Comparison of ENCODE assay signal across 25 cellular contexts in the genomic region with DNA sequence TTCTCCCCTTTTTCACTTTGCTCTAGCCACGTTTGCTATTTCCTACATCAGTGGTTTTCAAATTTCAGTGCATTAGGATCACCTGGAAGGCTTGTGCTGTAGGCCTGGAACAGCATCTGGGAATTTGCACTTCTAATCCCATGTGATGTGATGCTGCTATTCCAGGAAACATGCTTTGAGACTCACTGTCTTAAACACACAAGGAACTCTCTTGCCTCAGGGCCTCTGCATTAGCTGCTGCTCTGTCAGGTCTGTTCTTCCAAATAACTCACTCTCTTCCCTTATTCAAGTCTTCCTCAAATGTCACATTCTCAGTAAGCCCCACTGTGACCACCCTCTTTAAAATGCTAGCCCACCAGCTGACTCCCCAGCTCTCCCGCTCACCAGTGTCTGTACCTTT.
"Had no signal": no experiment of that assay in that cellular context is flagged by ENCODE, and none has a peak within 500 bp of the region (broad histone marks: within the 10 kb centered on the region; RNA-seq: fewer than 3 reads in every experiment).

No MANE protein-coding gene starts in this region.

- H3K27ac ChIP-seq: dorsolateral prefrontal cortex, esophagus squamous epithelium, neural progenitor cell, parathyroid adenoma, right atrium auricular region, thoracic aorta, tibial nerve, upper lobe of left lung had no signal

- H3K79me2 ChIP-seq: parathyroid adenoma had no signal

- H3K4me2 ChIP-seq: neural progenitor cell, smooth muscle cell had no signal

- H3K4me1 ChIP-seq: esophagus squamous epithelium, neural progenitor cell, parathyroid adenoma, right atrium auricular region, tibial nerve, upper lobe of left lung had no signal

- ATAC-seq: left lobe of liver, mucosa of descending colon, sciatic nerve had no signal

- H3K36me3 ChIP-seq: esophagus squamous epithelium, neural progenitor cell, right atrium auricular region, thoracic aorta, tibial nerve, upper lobe of left lung had no signal

- DNase-seq: cerebellar nuclear complex; dorsolateral prefrontal cortex; effector CD4-positive, alpha-beta T cell; esophagus squamous epithelium; hypothalamus; immature natural killer cell; kidney; mesenchymal stem cell; mucosa of descending colon; naive B cell; stimulated activated CD4-positive, alpha-beta T cell treated with anti-CD3 and anti-CD28 coated beads, Interleukin-12 subunit alpha, Interleukin-12 subunit beta, amount 100 ng/mL, for 4 hours; stimulated activated CD4-positive, alpha-beta T cell treated with anti-CD3 and anti-CD28 coated beads, Interleukin-1b, Interleukin-23, amount 100 ng/mL, for 48 hours; stimulated activated CD4-positive, alpha-beta T cell treated with anti-CD3 and anti-CD28 coated beads, Interleukin-4, amount 100 ng/mL, for 1 hour; stimulated activated CD8-positive, alpha-beta memory T cell treated with anti-CD3 and anti-CD28 coated beads, Interleukin-4, amount 100 ng/mL, for 48 hours; stimulated activated naive CD4-positive, alpha-beta T cell; upper lobe of left lung had no signal

- H3K9me3 ChIP-seq: esophagus squamous epithelium, mucosa of descending colon, right atrium auricular region, thoracic aorta, tibial nerve, upper lobe of left lung had no signal

- H3K9ac ChIP-seq: neural progenitor cell, parathyroid adenoma had no signal

- H2AFZ ChIP-seq: neural progenitor cell, parathyroid adenoma had no signal

- H3K27me3 ChIP-seq: dorsolateral prefrontal cortex, esophagus squamous epithelium, neural progenitor cell, right atrium auricular region, tibial nerve, upper lobe of left lung had no signal

- H3K4me3 ChIP-seq: dorsolateral prefrontal cortex, esophagus squamous epithelium, lung, mucosa of descending colon, neural progenitor cell, right atrium auricular region, smooth muscle cell, thoracic aorta, tibial nerve, upper lobe of left lung had no signal
